ENCODE assay signal across 1 cellular context in genomic region chr21:44485254-44485793, GRCh38.
A peak's percentile ranks its signal among the peaks of the same experiment; 100 is the strongest.
TF ChIP-seq lines count a peak whose summit lies in the region.

No MANE protein-coding gene starts in this region.

TF ChIP-seq in K562, 482 proteins besides CTCF, POLR2A, EP300 and RAD21 (continued from another document and continues in another):
- TF ChIP-seq ARID4B (CRISPR knock-in tag; IDR thresholded peaks at IDR 0.05) (no peak), HNRNPLL (IDR thresholded peaks at IDR 0.05; ENCODE audit: low read depth, low read length, poor library complexity, severe bottlenecking) (no peak), ZBTB5 (IDR thresholded peaks at IDR 0.05) (peak; percentile 97), SIX5 (IDR thresholded peaks at IDR 0.05; ENCODE audit: borderline replicate concordance in 1 of 2, insufficient read depth in 1 of 2, low read depth in 1 of 2, low read length in 2 of 2) (no peak), L3MBTL2 (IDR thresholded peaks at IDR 0.05) (peak; percentile 84), ATF7 (IDR thresholded peaks at IDR 0.05) (peak; percentile 33; the same call in 1 of the 2 replicates), PTRF (tag; IDR thresholded peaks at IDR 0.05) (no peak), CTCFL (IDR thresholded peaks at IDR 0.05; ENCODE audit: borderline replicate concordance, insufficient read depth, low read depth, low read length, poor library complexity, severe bottlenecking) (no peak), CEBPG (CRISPR knock-in tag; IDR thresholded peaks at IDR 0.05) (no peak), CEBPG (tag; conservative IDR thresholded peaks at IDR 0.05 in 1 of 2, IDR thresholded peaks at IDR 0.05 in 1 of 2) (no peak), KDM5B (IDR thresholded peaks at IDR 0.05; ENCODE audit: insufficient replicate concordance, low read depth, low read length) (no peak), RBM22 (IDR thresholded peaks at IDR 0.05; ENCODE audit: low read depth, low read length, poor library complexity, severe bottlenecking) (no peak), YBX1 (IDR thresholded peaks at IDR 0.05) (no peak), PKNOX1 (IDR thresholded peaks at IDR 0.05) (no peak), ZNF384 (IDR thresholded peaks at IDR 0.05; ENCODE audit: low read depth, low read length) (no peak), RBM15 (IDR thresholded peaks at IDR 0.05; ENCODE audit: insufficient read depth, low read length) (no peak), ELK3 (CRISPR knock-in tag; IDR thresholded peaks at IDR 0.05) (no peak), ZBTB12 (CRISPR knock-in tag; IDR thresholded peaks at IDR 0.05) (no peak), ATF1 (CRISPR knock-in tag; IDR thresholded peaks at IDR 0.05) (no peak), ATF1 (tag; IDR thresholded peaks at IDR 0.05) (peak; percentile 60), ZNF311 (CRISPR knock-in tag; IDR thresholded peaks at IDR 0.05) (no peak), TRIM24 (IDR thresholded peaks at IDR 0.05) (peak in 1 of 2 experiments; percentile 14; a peak in 1 of 4 replicates), SIN3A (IDR thresholded peaks at IDR 0.05; ENCODE audit: borderline replicate concordance in 2 of 2, control insufficient read depth in 1 of 2, low read depth in 2 of 2, low read length in 2 of 2) (no peak), HMGN3 (IDR thresholded peaks at IDR 0.05; ENCODE audit: borderline replicate concordance, extremely low read depth, insufficient read length, low read depth, low read length) (no peak), ZNF644 (tag; IDR thresholded peaks at IDR 0.05; ENCODE audit: low read depth) (no peak), ZNF778 (CRISPR knock-in tag; IDR thresholded peaks at IDR 0.05) (no peak), TAF7 (tag; IDR thresholded peaks at IDR 0.05) (no peak), BCL6 (CRISPR knock-in tag; IDR thresholded peaks at IDR 0.05) (no peak), GABPA (tag; conservative IDR thresholded peaks at IDR 0.05; ENCODE audit: low read depth) (peak; percentile 27; the same call in 1 of the 2 replicates), HCFC1 (IDR thresholded peaks at IDR 0.05; ENCODE audit: low read depth, low read length) (no peak), IRF1 (CRISPR knock-in tag; IDR thresholded peaks at IDR 0.05; ENCODE audit: borderline replicate concordance) (no peak), CC2D1A (IDR thresholded peaks at IDR 0.05) (peak; percentile 97), ZNF766 (CRISPR knock-in tag; conservative IDR thresholded peaks at IDR 0.05) (no peak), ZNF740 (CRISPR knock-in tag; IDR thresholded peaks at IDR 0.05) (no peak), ZNF740 (tag; IDR thresholded peaks at IDR 0.05) (no peak), CREM (IDR thresholded peaks at IDR 0.05; ENCODE audit: low read depth) (0 out of 2 replicates have a peak, but pooled peaks have one; percentile 20), ZNF239 (CRISPR knock-in tag; IDR thresholded peaks at IDR 0.05) (no peak), RHOXF2B (CRISPR knock-in tag; conservative IDR thresholded peaks at IDR 0.05) (no peak), POLR2G (IDR thresholded peaks at IDR 0.05; ENCODE audit: low read depth, low read length) (no peak), ZNF253 (CRISPR knock-in tag; conservative IDR thresholded peaks at IDR 0.05) (no peak), CREB3 (tag; conservative IDR thresholded peaks at IDR 0.05; ENCODE audit: low read depth) (no peak), JUNB (CRISPR knock-in tag; conservative IDR thresholded peaks at IDR 0.05) (no peak), NFIC (IDR thresholded peaks at IDR 0.05) (0 out of 2 replicates have a peak, but pooled peaks have one; percentile 7), FUS (optimal IDR thresholded peaks at IDR 0.05; ENCODE audit: low read depth, low read length) (no peak), MCM5 (IDR thresholded peaks at IDR 0.05; ENCODE audit: low read depth) (no peak), CBX2 (IDR thresholded peaks at IDR 0.05; ENCODE audit: insufficient read depth, low read length, poor library complexity, severe bottlenecking) (no peak), ZFX (CRISPR knock-in tag; IDR thresholded peaks at IDR 0.05) (no peak), ZNF592 (IDR thresholded peaks at IDR 0.05) (no peak), NFE2 (IDR thresholded peaks at IDR 0.05; ENCODE audit: low read depth) (no peak)
